Comparison of ENCODE assay signal across 8 cellular contexts in the genomic region with DNA sequence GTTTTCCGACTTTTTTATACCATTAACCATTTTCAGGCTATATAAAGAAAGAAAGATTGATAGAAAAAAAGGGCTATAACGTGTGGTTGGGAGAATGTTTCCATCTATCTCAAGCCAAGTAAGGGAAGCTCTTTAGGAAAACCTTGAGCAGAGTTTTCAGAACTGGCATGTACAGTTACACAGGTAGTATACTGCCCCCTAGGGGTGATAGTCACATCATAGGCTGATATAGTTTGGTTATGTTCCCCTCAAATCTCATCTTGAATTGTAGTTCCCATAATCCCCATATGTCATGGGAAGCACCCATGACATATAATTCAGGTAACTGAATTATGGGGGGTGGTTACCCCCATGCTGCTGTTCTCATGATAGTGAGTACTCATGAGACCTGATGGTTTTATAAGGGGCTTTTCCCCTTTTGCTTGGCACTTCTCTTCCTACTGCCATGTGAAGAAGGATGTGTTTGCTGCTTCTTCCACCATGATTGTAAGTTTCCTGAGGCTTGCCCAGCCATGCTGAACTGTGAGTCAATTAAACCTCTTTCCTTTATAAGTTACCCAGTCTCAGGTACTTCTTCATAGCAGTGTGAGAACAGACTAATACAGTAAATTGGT.
DNase-seq lines count a peak whose midpoint lies in the region; ATAC-seq and TF ChIP-seq lines count a peak whose summit lies in the region.

No MANE protein-coding gene starts in this region.

- H3K9me3 Mint-ChIP-seq in GM23338: peaks cover 8% of the 10 kb centered on the region; the same call in 2 of the 3 replicates
- H3K9me3 Mint-ChIP-seq in WTC11: peaks cover 24% of the 10 kb centered on the region

- H3K4me3 ChIP-seq in AG04450 (ENCODE audit: low read depth, low read length): no peak overlapping the region
- no peak overlapping the region for H3K4me3 ChIP-seq in DND-41 (ENCODE audit: low read depth in 1 of 2, low read length in 2 of 2)
- H3K4me3 ChIP-seq in GM23338: no peak overlapping the region
- no peak overlapping the region for H3K4me3 ChIP-seq in uterus

- H3K4me2 ChIP-seq in DND-41 (ENCODE audit: insufficient read depth, low read length) (no peak overlapping the region), GM23338 (no peak overlapping the region)

- DNase-seq in AG04450 (ENCODE audit: low read depth, low spot score) (no peak), DND-41 (no peak), GM23338 (ENCODE audit: low spot score) (peak; percentile 87), LHCN-M2 (ENCODE audit: low read depth) (peak; percentile 51), WTC11 (ENCODE audit: low spot score) (no peak), left lobe of liver (ENCODE audit: low spot score) (no peak), uterus (no peak), UCSD-AML1 (lab: John Stamatoyannopoulos, UW; ENCODE audit: unreplicated experiment) (no peak)

- no peaks in the 10 kb centered on the region for H3K9me3 ChIP-seq in AG04450 (ENCODE audit: control insufficient read depth, insufficient read depth, low read length)
- no peaks in the 10 kb centered on the region for H3K9me3 ChIP-seq in DND-41 (ENCODE audit: insufficient read depth, low read length, severe bottlenecking)
- no peaks in the 10 kb centered on the region for H3K9me3 ChIP-seq in uterus

- H3K4me1 Mint-ChIP-seq in GM23338 (no peaks in the 10 kb centered on the region), WTC11 (peaks cover 3% of the 10 kb centered on the region; the same call in 1 of the 2 replicates)

- TF ChIP-seq CTCF in AG04450 (IDR thresholded peaks at IDR 0.05; ENCODE audit: low read depth, low read length): peak; percentile 54
- TF ChIP-seq CTCF in DND-41 (IDR thresholded peaks at IDR 0.05; ENCODE audit: borderline replicate concordance, extremely low read depth, low read length, poor library complexity, severe bottlenecking): peak; percentile 61
- TF ChIP-seq CTCF in GM23338 (conservative IDR thresholded peaks at IDR 0.05; ENCODE audit: low read depth in 2 of 2): peak; percentile 83 to 89
- TF ChIP-seq CTCF in WTC11 (IDR thresholded peaks at IDR 0.05): peak; percentile 74
- peak in 2 of 4 experiments; percentile 10 to 15 for TF ChIP-seq CTCF in uterus (IDR thresholded peaks at IDR 0.05)

- no peaks in the 10 kb centered on the region for H3K79me2 ChIP-seq in DND-41 (ENCODE audit: insufficient read depth, low read length)
- H3K79me2 ChIP-seq in GM23338 (replicated peaks; ENCODE audit: insufficient read depth): no peaks in the 10 kb centered on the region

- H3K27ac ChIP-seq in AG04450 (ENCODE audit: low read depth, low read length): no peak overlapping the region
- H3K27ac ChIP-seq in DND-41 (ENCODE audit: low read length): no peak overlapping the region
- no peak overlapping the region for H3K27ac ChIP-seq in GM23338 (ENCODE audit: low read depth)
- no peak overlapping the region for H3K27ac ChIP-seq in uterus

- no peak overlapping the region for H3K9ac ChIP-seq in DND-41 (ENCODE audit: low read depth, low read length)

- CTCF ChIA-PET in AG04450 (lab: Charles Lee): interaction anchor here (0.6 to 3.5 kb wide), 24 partner anchors 9 to 1415 kb away, joined by 3 to 55 read pairs (median 4); no protein-coding TSS in a partner anchor
- CTCF ChIA-PET in WTC11 (lab: Charles Lee): interaction anchor here (0.6 to 1.9 kb wide), 15 partner anchors 8 to 333 kb away, joined by 3 to 30 read pairs (median 3); no protein-coding TSS in a partner anchor

- intact Hi-C loops in uterus (cut with DNase I; ENCODE audit: low total_unique reads): no loop called here

- H4K20me1 ChIP-seq in DND-41 (ENCODE audit: insufficient read depth, low read length) (no peaks in the 10 kb centered on the region), GM23338 (replicated peaks; ENCODE audit: insufficient read depth) (no peaks in the 10 kb centered on the region)

- POLR2A ChIA-PET in AG04450 (lab: Yijun Ruan, JAX) (no interaction called here), WTC11 (lab: Charles Lee) (no interaction called here)

- H3K27ac Mint-ChIP-seq in GM23338 (no peak overlapping the region), WTC11 (no peak overlapping the region)

- H3K36me3 Mint-ChIP-seq in GM23338 (ENCODE audit: low read depth): no peaks in the 10 kb centered on the region
- H3K36me3 Mint-ChIP-seq in WTC11: peaks cover 8% of the 10 kb centered on the region; the same call in 1 of the 2 replicates

- no peaks in the 10 kb centered on the region for H3K36me3 ChIP-seq in DND-41 (ENCODE audit: insufficient read depth, low read length)
- no peaks in the 10 kb centered on the region for H3K36me3 ChIP-seq in GM23338 (ENCODE audit: insufficient read depth)
- no peaks in the 10 kb centered on the region for H3K36me3 ChIP-seq in uterus

- H3K4me3 Mint-ChIP-seq in GM23338 (no peak overlapping the region), WTC11 (no peak overlapping the region)

- H3K9me2 ChIP-seq in GM23338 (ENCODE audit: insufficient read depth): no peaks in the 10 kb centered on the region

- H3K27me3 ChIP-seq in AG04450 (ENCODE audit: control insufficient read depth, insufficient read depth, low read length) (no peaks in the 10 kb centered on the region), DND-41 (ENCODE audit: insufficient read depth, low read length, poor library complexity) (no peaks in the 10 kb centered on the region), GM23338 (ENCODE audit: insufficient read depth) (no peaks in the 10 kb centered on the region), uterus (no peaks in the 10 kb centered on the region)

- H3K27me3 Mint-ChIP-seq in GM23338 (ENCODE audit: insufficient read depth, low read depth, poor library complexity) (no peaks in the 10 kb centered on the region), WTC11 (ENCODE audit: low read depth) (no peaks in the 10 kb centered on the region)

- 0 out of 3 replicates have a peak, but pooled peaks have one; percentile 55 for ATAC-seq in DND-41 (ENCODE audit: insufficient read depth, low read depth)
- peak; percentile 77 for ATAC-seq in GM23338
- ATAC-seq in WTC11: peak; percentile 82
- ATAC-seq in left lobe of liver: peak; percentile 75

- H3F3A ChIP-seq in GM23338 (replicated peaks; ENCODE audit: low read depth): no peaks in the 10 kb centered on the region

- no peak for TF ChIP-seq POLR2A in uterus (IDR thresholded peaks at IDR 0.05)

- no peak overlapping the region for H2AFZ ChIP-seq in DND-41 (ENCODE audit: low read depth, low read length)
- no peak overlapping the region for H2AFZ ChIP-seq in GM23338

- H3K4me1 ChIP-seq in DND-41 (ENCODE audit: insufficient read depth, low read length) (no peaks in the 10 kb centered on the region), GM23338 (ENCODE audit: insufficient read depth) (no peaks in the 10 kb centered on the region), uterus (no peaks in the 10 kb centered on the region)

TF ChIP-seq in GM23338, 12 proteins besides CTCF, POLR2A, EP300 and RAD21:
- TF ChIP-seq CREB1 (CRISPR knock-in tag; IDR thresholded peaks at IDR 0.05; ENCODE audit: low read depth) (no peak), ZNF114 (CRISPR knock-in tag; IDR thresholded peaks at IDR 0.05) (no peak), ZNF331 (CRISPR knock-in tag; IDR thresholded peaks at IDR 0.05; ENCODE audit: low read depth) (no peak)

TF ChIP-seq in WTC11, 78 proteins besides CTCF, POLR2A, EP300 and RAD21:
- no peak for TF ChIP-seq USF1 (CRISPR knock-in tag; IDR thresholded peaks at IDR 0.05)

Comparison
In these comparisons a context has a peak if more than half of its experiments do, and no peak if none do; other contexts are left out.
1. DNase-seq: peak in GM23338 (single experiment) and LHCN-M2 (single experiment); none in AG04450 (single experiment), DND-41 (single experiment), WTC11 (single experiment), left lobe of liver (single experiment), uterus (0 of 2) and UCSD-AML1 (single experiment).
2. Peak in every context shown above with its lines, with median percentiles within 50 percentile points of each other: ATAC-seq.